ENCODE assay signal across 23 cellular contexts in the genomic region with DNA sequence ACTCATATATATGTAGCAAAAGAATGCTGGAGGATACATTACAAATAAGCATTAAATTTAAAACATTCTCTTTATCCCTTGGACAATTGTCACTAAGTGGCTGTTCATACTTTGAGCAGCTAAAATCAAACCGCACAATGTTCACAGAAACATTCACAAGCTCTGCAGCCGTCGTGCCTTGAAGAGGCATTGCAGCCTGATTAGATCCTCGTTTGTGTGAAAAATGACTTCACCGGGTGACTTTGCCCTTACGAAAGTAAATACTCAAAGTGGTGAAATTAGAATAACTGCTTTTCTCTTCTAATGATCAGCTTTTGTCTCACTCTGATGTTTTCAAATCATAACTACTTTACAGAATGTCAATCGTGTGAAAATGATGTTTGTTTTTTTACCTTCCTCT.
"Had no signal": no experiment of that assay in that cellular context is flagged by ENCODE, and none has a peak within 500 bp of the region (broad histone marks: within the 10 kb centered on the region; RNA-seq: fewer than 3 reads in every experiment).

No MANE protein-coding gene starts in this region.

- H3K27ac ChIP-seq: hepatocyte, left lung, ovary, sigmoid colon, tibial nerve, uterus had no signal

- H3K79me2 ChIP-seq: hepatocyte had no signal

- H3K27me3 ChIP-seq: hepatocyte, left lung, ovary, sigmoid colon, tibial nerve, uterus had no signal

- H2AFZ ChIP-seq: hepatocyte had no signal

- DNase-seq: kidney glomerular epithelial cell; left cardiac atrium; left lung; midbrain; mucosa of descending colon; naive thymus-derived CD4-positive, alpha-beta T cell; ovary; right cardiac atrium; sigmoid colon; small intestine; stimulated activated CD4-positive, alpha-beta T cell treated with anti-CD3 and anti-CD28 coated beads, Interleukin-1b, Interleukin-23, amount 100 ng/mL, for 48 hours; stimulated activated CD4-positive, alpha-beta T cell treated with anti-CD3 and anti-CD28 coated beads, Interleukin-2, amount 100 ng/mL, for 48 hours; stimulated activated CD4-positive, alpha-beta T cell treated with anti-CD3 and anti-CD28 coated beads, Interleukin-4, amount 100 ng/mL, for 4 hours; stimulated activated CD8-positive, alpha-beta memory T cell treated with anti-CD3 and anti-CD28 coated beads, Interleukin-4, amount 100 ng/mL, for 48 hours; stimulated activated naive CD4-positive, alpha-beta T cell treated with Interleukin-2 at 50 U/mL for 16 hours; stimulated activated naive CD8-positive, alpha-beta T cell treated with anti-CD3 and anti-CD28 coated beads, Interleukin-15, amount 100 ng/mL, for 72 hours; substantia nigra; uterus had no signal

- H3K4me2 ChIP-seq: hepatocyte had no signal

- H3K9me3 ChIP-seq: left lung, mucosa of descending colon, ovary, sigmoid colon, tibial nerve, uterus had no signal

- ATAC-seq: left cardiac atrium; left lung; mucosa of descending colon; naive thymus-derived CD4-positive, alpha-beta T cell; natural killer cell treated with Interleukin-12 subunit alpha and Interleukin-12 subunit beta and Interleukin-15 and Interleukin-18, amount 100 ng/mL, for 72 hours; right cardiac atrium; stimulated activated memory B cell treated with anti-CD40 and anti-IgM and Interleukin-4, amounts not matched to agents 10 μg/mL and 1 μg/mL and 100 μg/mL, for 72 hours; stimulated activated naive CD8-positive, alpha-beta T cell treated with anti-CD3 and anti-CD28 coated beads, Interleukin-15, amount 100 ng/mL, for 72 hours had no signal

- H3K36me3 ChIP-seq: left lung, ovary, sigmoid colon, tibial nerve, uterus had no signal

- H3K4me3 ChIP-seq: hepatocyte, left lung, lung, mucosa of descending colon, ovary, sigmoid colon, tibial nerve, uterus had no signal

- H3K4me1 ChIP-seq: left lung, uterus had no signal
